In the genomic region with DNA sequence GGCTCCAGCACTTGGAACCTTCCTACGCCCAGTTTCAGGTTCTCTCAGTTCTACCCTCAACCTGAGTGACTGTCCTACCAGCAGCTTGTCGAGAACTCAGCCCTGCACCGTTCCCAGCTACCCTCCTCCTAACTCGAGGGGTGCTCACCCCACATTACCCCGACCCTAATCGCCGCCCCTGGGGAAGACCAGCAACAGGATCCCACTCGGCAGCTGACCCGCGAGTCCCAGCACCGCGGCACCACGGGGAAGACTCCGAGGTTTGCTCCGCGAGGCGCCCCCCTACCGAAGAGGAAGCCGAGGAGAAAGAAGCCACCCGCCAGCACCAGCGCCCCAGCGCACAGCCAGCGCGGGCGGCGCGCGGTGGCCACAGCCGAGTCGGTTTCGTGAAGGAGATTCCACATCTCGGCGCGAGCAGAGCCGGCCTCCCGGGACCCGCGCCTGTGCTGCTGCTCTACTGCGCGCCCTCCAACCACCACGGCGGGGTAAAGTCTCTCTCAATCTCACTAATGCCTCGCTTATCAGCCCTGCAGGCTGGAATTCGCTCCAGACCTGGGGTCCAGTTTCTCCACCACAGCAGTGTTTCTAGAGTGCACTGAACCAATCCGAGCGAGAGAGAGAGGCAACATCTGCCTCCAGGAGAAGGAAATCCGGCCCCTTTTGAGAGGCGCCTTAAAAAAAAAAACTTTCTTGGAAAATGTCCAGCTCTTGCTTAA, we compare ENCODE assay signal across 8 cellular contexts. TPM values are rescaled to one million over a fixed set of nuclear protein-coding genes. Genes with fewer than 3 reads are reported as not detected.
DNase-seq lines count a peak whose midpoint lies in the region; ATAC-seq and TF ChIP-seq lines count a peak whose summit lies in the region.

A gene (minus strand): TSS at position 597 of the 716 bp plus-strand sequence. CDS start 193 bp downstream, at position 404.

- no peak for TF ChIP-seq CTCF in CD14-positive monocyte (IDR thresholded peaks at IDR 0.05)

- ATAC-seq in esophagus mucosa (peak; percentile 49), GM19395 (IDR thresholded peaks at IDR 0.05; ENCODE audit: unreplicated experiment) (no peak), GM19328 (IDR thresholded peaks at IDR 0.05; ENCODE audit: unreplicated experiment) (no peak), GM19324 (IDR thresholded peaks at IDR 0.05; ENCODE audit: low FRiP score, unreplicated experiment) (no peak)

- peaks cover 0 to 2% (median 0%) of the 10 kb centered on the region in 7 donors for H3K9me3 Mint-ChIP-seq in CD14-positive monocyte

- DNase-seq in CD14-positive monocyte (ENCODE audit: low spot score) (peak; percentile 43), Kasumi-1 (lab: John Stamatoyannopoulos, UW) (peak; percentile 77 to 80), occipital lobe (lab: John Stamatoyannopoulos, UW) (peak; percentile 53)
- DNase-seq in stimulated activated CD4-positive, alpha-beta T cell treated with anti-CD3 and anti-CD28 coated beads, Interleukin-4, amount 100 ng/mL, for 1 hour, result no peak

- peaks cover 4 to 12% (median 6%) of the 10 kb centered on the region in 3 donors for H3K27me3 Mint-ChIP-seq in CD14-positive monocyte (ENCODE audit: low read depth in 3 of 3)

- no peaks in the 10 kb centered on the region for H3K36me3 Mint-ChIP-seq in CD14-positive monocyte

- intact Hi-C loops in CD14-positive monocyte (cut with micrococcal nuclease), result no loop called here

- peaks cover 9% of the 10 kb centered on the region for H3K4me1 Mint-ChIP-seq in CD14-positive monocyte

- no peak within 1 kb of the TSS for H3K27ac Mint-ChIP-seq in CD14-positive monocyte

- H3K4me3 Mint-ChIP-seq in CD14-positive monocyte, result peak within 1 kb of the TSS; percentile 81 to 89

RNA-seq across cellular contexts. Expression of the gene that starts here (rescaled TPM):
- polyA plus RNA-seq in CD14-positive monocyte, result not detected
- total RNA-seq in esophagus mucosa (3.2 TPM), occipital lobe (3.6 TPM)

Comparison
In these comparisons a context has a peak if more than half of its experiments do, and no peak if none do; other contexts are left out.
1. Peak in DNase-seq in CD14-positive monocyte; RNA of the gene not detected or under 1 TPM.